ENCODE assay signal across 18 cellular contexts in the genomic region with DNA sequence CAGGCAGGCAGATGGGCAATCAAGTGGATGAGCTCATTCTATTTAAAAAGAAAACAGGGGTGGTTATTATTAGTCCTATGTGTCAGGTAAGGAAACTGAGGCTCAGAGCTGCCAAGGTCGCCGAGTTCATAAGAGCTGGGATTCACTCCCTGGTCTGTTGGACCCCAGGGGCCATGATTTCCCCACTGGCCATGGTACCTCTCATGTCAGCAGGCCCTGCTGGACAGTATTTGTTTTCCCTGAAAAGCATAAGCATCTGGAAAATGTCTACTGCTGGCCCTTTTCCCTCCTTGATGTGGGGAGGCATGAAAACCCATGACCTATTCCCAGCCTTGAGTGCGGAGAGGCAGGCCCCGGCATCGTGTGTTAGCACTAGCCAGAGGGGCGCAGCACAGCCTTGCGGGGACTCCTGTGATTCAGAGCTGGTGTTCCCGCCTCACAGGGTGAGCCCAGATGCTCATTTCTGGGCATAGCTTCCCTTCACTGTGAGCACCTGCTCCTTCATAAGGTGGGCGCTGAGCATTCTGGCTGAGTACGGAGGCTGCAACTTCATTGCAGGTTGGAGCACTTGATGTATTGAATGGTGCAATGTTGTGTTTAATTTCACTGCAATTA.
DNase-seq lines count a peak whose midpoint lies in the region; ATAC-seq and TF ChIP-seq lines count a peak whose summit lies in the region.
"Had no signal": no experiment of that assay in that cellular context is flagged by ENCODE, and none has a peak within 500 bp of the region (broad histone marks: within the 10 kb centered on the region; RNA-seq: fewer than 3 reads in every experiment).

No MANE protein-coding gene starts in this region.

- CTCF ChIA-PET in activated CD4-positive, alpha-beta T cell treated with anti-CD3 and anti-CD28 coated beads, Interleukin-2, amount 10 ng/mL, durations not matched to agents 7 days and 5 days (lab: Charles Lee), result no interaction called here

- DNase-seq in NCI-H1694 treated with DMSO at 0.1 percent for 48 hours (lab: John Stamatoyannopoulos, UW), result peak; percentile 28
- DNase-seq in NCI-H1694 (lab: John Stamatoyannopoulos, UW), result no peak
- peak; percentile 15 for DNase-seq in NCI-H1092 treated with DMSO at 0.1 percent for 48 hours (lab: John Stamatoyannopoulos, UW)
- peak; percentile 81 for DNase-seq in NCI-H748 treated with DMSO at 0.1 percent for 48 hours (lab: John Stamatoyannopoulos, UW)
- peak; percentile 77 for DNase-seq in osteocyte (ENCODE audit: extremely low spot score, unreplicated experiment)
- no peak for DNase-seq in iPS-NIHi11 (ENCODE audit: low spot score)
- DNase-seq in stimulated activated effector memory CD8-positive, alpha-beta T cell treated with anti-CD3 and anti-CD28 coated beads, Interleukin-12 subunit alpha, Interleukin-12 subunit beta, amount 100 ng/mL, for 72 hours (ENCODE audit: low spot score in 2 of 2), result no peak
- DNase-seq in activated CD4-positive, alpha-beta T cell treated with anti-CD3 and anti-CD28 coated beads, Interleukin-2, amount 10 ng/mL, durations not matched to agents 7 days and 5 days, result no peak
- DNase-seq: Calu3; CD4-positive, alpha-beta T cell; GM23248; Kasumi-1; MG63; NCI-H226; Peyer's patch had no signal

- H3K9me3 Mint-ChIP-seq in osteocyte (ENCODE audit: unreplicated experiment), result no peaks in the 10 kb centered on the region
- H3K9me3 Mint-ChIP-seq in stimulated activated effector memory CD8-positive, alpha-beta T cell treated with anti-CD3 and anti-CD28 coated beads, Interleukin-12 subunit alpha, Interleukin-12 subunit beta, amount 100 ng/mL, for 72 hours, result no peaks in the 10 kb centered on the region
- no peaks in the 10 kb centered on the region for H3K9me3 Mint-ChIP-seq in activated CD4-positive, alpha-beta T cell treated with anti-CD3 and anti-CD28 coated beads, Interleukin-2, amount 10 ng/mL, durations not matched to agents 7 days and 5 days
- H3K9me3 Mint-ChIP-seq: CD4-positive, alpha-beta T cell had no signal

- no peak for ATAC-seq in stimulated activated effector memory CD8-positive, alpha-beta T cell treated with anti-CD3 and anti-CD28 coated beads, Interleukin-12 subunit alpha, Interleukin-12 subunit beta, amount 100 ng/mL, for 72 hours
- ATAC-seq: HCT116, Right ventricle myocardium inferior had no signal

- H3K27me3 Mint-ChIP-seq in osteocyte (ENCODE audit: unreplicated experiment), result peaks cover 3% of the 10 kb centered on the region
- no peaks in the 10 kb centered on the region for H3K27me3 Mint-ChIP-seq in activated CD4-positive, alpha-beta T cell treated with anti-CD3 and anti-CD28 coated beads, Interleukin-2, amount 10 ng/mL, durations not matched to agents 7 days and 5 days

- POLR2A ChIA-PET in activated CD4-positive, alpha-beta T cell treated with anti-CD3 and anti-CD28 coated beads, Interleukin-2, amount 10 ng/mL, durations not matched to agents 7 days and 5 days (lab: Charles Lee), result no interaction called here

- H3K4me1 Mint-ChIP-seq in osteocyte (ENCODE audit: unreplicated experiment), result no peaks in the 10 kb centered on the region
- peaks cover 9% of the 10 kb centered on the region for H3K4me1 Mint-ChIP-seq in stimulated activated effector memory CD8-positive, alpha-beta T cell treated with anti-CD3 and anti-CD28 coated beads, Interleukin-12 subunit alpha, Interleukin-12 subunit beta, amount 100 ng/mL, for 72 hours
- H3K4me1 Mint-ChIP-seq in activated CD4-positive, alpha-beta T cell treated with anti-CD3 and anti-CD28 coated beads, Interleukin-2, amount 10 ng/mL, durations not matched to agents 7 days and 5 days, result no peaks in the 10 kb centered on the region
- H3K4me1 Mint-ChIP-seq: B cell had no signal

- no peak overlapping the region for H3K4me3 Mint-ChIP-seq in osteocyte (ENCODE audit: unreplicated experiment)
- H3K4me3 Mint-ChIP-seq in stimulated activated effector memory CD8-positive, alpha-beta T cell treated with anti-CD3 and anti-CD28 coated beads, Interleukin-12 subunit alpha, Interleukin-12 subunit beta, amount 100 ng/mL, for 72 hours, result no peak overlapping the region
- H3K4me3 Mint-ChIP-seq in activated CD4-positive, alpha-beta T cell treated with anti-CD3 and anti-CD28 coated beads, Interleukin-2, amount 10 ng/mL, durations not matched to agents 7 days and 5 days, result no peak overlapping the region
- H3K4me3 Mint-ChIP-seq: B cell; CD4-positive, alpha-beta T cell had no signal

- H3K36me3 Mint-ChIP-seq in osteocyte (ENCODE audit: unreplicated experiment), result no peaks in the 10 kb centered on the region
- no peaks in the 10 kb centered on the region for H3K36me3 Mint-ChIP-seq in stimulated activated effector memory CD8-positive, alpha-beta T cell treated with anti-CD3 and anti-CD28 coated beads, Interleukin-12 subunit alpha, Interleukin-12 subunit beta, amount 100 ng/mL, for 72 hours
- no peaks in the 10 kb centered on the region for H3K36me3 Mint-ChIP-seq in activated CD4-positive, alpha-beta T cell treated with anti-CD3 and anti-CD28 coated beads, Interleukin-2, amount 10 ng/mL, durations not matched to agents 7 days and 5 days (ENCODE audit: low read depth)

- no peak for TF ChIP-seq CTCF in osteocyte (IDR thresholded peaks at IDR 0.05)

- H3K27ac Mint-ChIP-seq in osteocyte (ENCODE audit: unreplicated experiment), result no peak overlapping the region
- no peak overlapping the region for H3K27ac Mint-ChIP-seq in stimulated activated effector memory CD8-positive, alpha-beta T cell treated with anti-CD3 and anti-CD28 coated beads, Interleukin-12 subunit alpha, Interleukin-12 subunit beta, amount 100 ng/mL, for 72 hours
- H3K27ac Mint-ChIP-seq in activated CD4-positive, alpha-beta T cell treated with anti-CD3 and anti-CD28 coated beads, Interleukin-2, amount 10 ng/mL, durations not matched to agents 7 days and 5 days, result no peak overlapping the region
- H3K27ac Mint-ChIP-seq: B cell; CD4-positive, alpha-beta T cell had no signal

Comparison
In these comparisons a context has a peak if more than half of its experiments do, and no peak if none do; other contexts are left out.
1. DNase-seq: peak in NCI-H1694 treated with DMSO at 0.1 percent for 48 hours (single experiment), NCI-H1092 treated with DMSO at 0.1 percent for 48 hours (single experiment), NCI-H748 treated with DMSO at 0.1 percent for 48 hours (single experiment) and osteocyte (single experiment); none in NCI-H1694 (single experiment), iPS-NIHi11 (single experiment), stimulated activated effector memory CD8-positive, alpha-beta T cell treated with anti-CD3 and anti-CD28 coated beads, Interleukin-12 subunit alpha, Interleukin-12 subunit beta, amount 100 ng/mL, for 72 hours (0 of 2) and activated CD4-positive, alpha-beta T cell treated with anti-CD3 and anti-CD28 coated beads, Interleukin-2, amount 10 ng/mL, durations not matched to agents 7 days and 5 days (single experiment).